In the genomic region with DNA sequence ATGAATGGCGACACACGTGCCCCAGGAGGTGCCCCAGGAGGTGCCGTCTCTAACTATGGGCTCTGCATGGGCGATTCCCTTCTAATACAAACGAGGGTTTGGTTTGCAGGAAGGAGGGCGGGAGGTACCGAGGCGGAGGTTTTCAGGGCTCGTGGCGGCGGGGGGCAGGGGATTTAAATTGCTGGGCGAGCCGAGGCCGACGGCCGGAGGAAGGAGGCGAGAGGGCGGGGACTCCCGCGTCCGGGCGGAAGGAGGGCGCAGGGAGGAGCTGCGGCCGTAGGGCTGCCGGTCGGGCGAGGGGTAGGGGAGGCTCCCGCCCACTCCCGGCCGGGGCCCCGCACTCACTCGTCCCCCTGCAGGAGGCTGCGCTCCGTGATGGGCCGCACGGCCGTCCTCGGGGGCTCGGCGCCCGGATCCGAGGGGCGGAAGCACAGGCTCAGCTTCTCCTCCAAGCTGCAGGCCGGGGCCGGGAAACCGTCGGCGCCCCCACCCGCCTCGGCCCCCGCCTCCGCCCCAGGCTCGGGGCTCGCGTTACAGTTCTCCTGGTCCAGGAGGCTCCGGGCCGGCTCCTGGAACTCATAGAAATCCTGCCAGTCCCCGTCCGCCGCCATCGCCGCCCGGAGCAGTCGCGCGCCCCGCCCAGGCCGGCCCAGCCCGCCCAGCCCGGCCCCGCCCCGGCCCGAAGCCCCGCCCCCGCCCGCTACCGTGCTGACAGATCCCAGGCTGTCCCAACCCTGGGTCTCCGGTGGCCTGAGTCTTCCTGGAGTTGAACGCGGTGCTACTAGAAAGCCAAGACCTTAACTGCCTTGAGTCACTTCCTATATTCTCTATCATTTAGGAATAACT, we compare ENCODE assay signal across 8 cellular contexts. TPM values are rescaled to one million over a fixed set of nuclear protein-coding genes. Genes with fewer than 3 reads are reported as not detected.
DNase-seq lines count a peak whose midpoint lies in the region; ATAC-seq and TF ChIP-seq lines count a peak whose summit lies in the region.

A gene with protein sequence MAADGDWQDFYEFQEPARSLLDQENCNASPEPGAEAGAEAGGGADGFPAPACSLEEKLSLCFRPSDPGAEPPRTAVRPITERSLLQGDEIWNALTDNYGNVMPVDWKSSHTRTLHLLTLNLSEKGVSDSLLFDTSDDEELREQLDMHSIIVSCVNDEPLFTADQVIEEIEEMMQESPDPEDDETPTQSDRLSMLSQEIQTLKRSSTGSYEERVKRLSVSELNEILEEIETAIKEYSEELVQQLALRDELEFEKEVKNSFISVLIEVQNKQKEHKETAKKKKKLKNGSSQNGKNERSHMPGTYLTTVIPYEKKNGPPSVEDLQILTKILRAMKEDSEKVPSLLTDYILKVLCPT (minus strand): TSS at position 637 of the 846 bp plus-strand sequence. CDS start 26 bp downstream, at position 611.

- DNase-seq in A673 (ENCODE audit: low spot score) (peak; percentile 80), NCI-H2171 treated with DMSO at 0.1 percent for 48 hours (lab: John Stamatoyannopoulos, UW) (peak; percentile 65), activated B cell treated with CpG ODN at 0.5 μM for 24 hours (peak; percentile 72), caudate nucleus (lab: John Stamatoyannopoulos, UW) (peak in 58 of 61 donors; percentile 7 to 83 (median 60)), immature natural killer cell (peak; percentile 66 to 75 (median 73))
- DNase-seq in stimulated activated CD4-positive, alpha-beta T cell treated with anti-CD3 and anti-CD28 coated beads, Interleukin-12 subunit alpha, Interleukin-12 subunit beta, amount 100 ng/mL, for 24 hours (ENCODE audit: low read depth in 2 of 2) = peak; percentile 48 to 68

- POLR2A ChIA-PET in A673 (lab: Charles Lee; ENCODE audit: low non-redundant PET) (no interaction called here), activated B cell treated with CpG ODN at 0.5 μM for 24 hours (lab: Charles Lee) (interaction anchor here (1.2 kb wide), 1 partner anchor 20 kb away, joined by 3 read pairs; no protein-coding TSS in a partner anchor)

- ATAC-seq in GM18520 (IDR thresholded peaks at IDR 0.05; ENCODE audit: unreplicated experiment) (peak; percentile 98), HG03045 (IDR thresholded peaks at IDR 0.05; ENCODE audit: unreplicated experiment) (peak; percentile 99), activated B cell treated with CpG ODN at 0.5 μM for 24 hours (ENCODE audit: low read depth) (peak; percentile 95)

- H3K9me3 Mint-ChIP-seq in activated B cell treated with CpG ODN at 0.5 μM for 24 hours (no peaks in the 10 kb centered on the region), immature natural killer cell (no peaks in the 10 kb centered on the region)

- peaks cover 28% of the 10 kb centered on the region for H3K4me1 Mint-ChIP-seq in activated B cell treated with CpG ODN at 0.5 μM for 24 hours
- H3K4me1 Mint-ChIP-seq in immature natural killer cell = peaks cover 30 to 45% of the 10 kb centered on the region in 2 donors

- peak within 1 kb of the TSS; percentile 77 for H3K27ac ChIP-seq in A673 (ENCODE audit: low read depth, low read length, poor library complexity, severe bottlenecking)
- H3K27ac ChIP-seq in caudate nucleus (ENCODE audit: low read depth, low read length) = peak within 1 kb of the TSS; percentile 58

- no TSS peak for BruUV-seq in A673 (replicated peaks; lab: Mats Ljungman, UMichigan)

- peak within 1 kb of the TSS; percentile 83 for H3K4me3 ChIP-seq in A673 (ENCODE audit: low read depth, low read length, poor library complexity, severe bottlenecking)

- H3K4me1 ChIP-seq in A673 (ENCODE audit: insufficient read depth, low read length, poor library complexity, severe bottlenecking) = peaks cover 7% of the 10 kb centered on the region

- TF ChIP-seq CTCF in A673 (conservative IDR thresholded peaks at IDR 0.05; ENCODE audit: low read depth, low read length) = no peak
- no peak for TF ChIP-seq CTCF in activated B cell treated with CpG ODN at 0.5 μM for 24 hours (IDR thresholded peaks at IDR 0.05)

- H3K27me3 ChIP-seq in A673 (replicated peaks; ENCODE audit: insufficient read depth, low read depth, low read length, poor library complexity) = no peaks in the 10 kb centered on the region

- CTCF ChIA-PET in A673 (lab: Charles Lee) = no interaction called here
- CTCF ChIA-PET in activated B cell treated with CpG ODN at 0.5 μM for 24 hours (lab: Charles Lee) = no interaction called here

- H3K27ac Mint-ChIP-seq in activated B cell treated with CpG ODN at 0.5 μM for 24 hours (peak within 1 kb of the TSS; percentile 85), immature natural killer cell (peak within 1 kb of the TSS; percentile 60 to 93 (median 85))

- H3K27me3 Mint-ChIP-seq in activated B cell treated with CpG ODN at 0.5 μM for 24 hours = no peaks in the 10 kb centered on the region
- H3K27me3 Mint-ChIP-seq in immature natural killer cell (ENCODE audit: low read depth in 3 of 3) = no peaks in the 10 kb centered on the region

- H3K9me3 ChIP-seq in A673 (ENCODE audit: low read depth, low read length, poor library complexity, severe bottlenecking) = no peaks in the 10 kb centered on the region

- H3K4me3 Mint-ChIP-seq in activated B cell treated with CpG ODN at 0.5 μM for 24 hours (peak within 1 kb of the TSS; percentile 95), immature natural killer cell (peak within 1 kb of the TSS; percentile 88 to 97 (median 93))

- peaks cover 8% of the 10 kb centered on the region for H3K36me3 Mint-ChIP-seq in activated B cell treated with CpG ODN at 0.5 μM for 24 hours (ENCODE audit: low read depth)
- H3K36me3 Mint-ChIP-seq in immature natural killer cell = peaks cover 0 to 4% (median 3%) of the 10 kb centered on the region in 3 donors

- no peaks in the 10 kb centered on the region for H3K36me3 ChIP-seq in A673 (ENCODE audit: insufficient read depth, low read length, poor library complexity, severe bottlenecking)

- intact Hi-C loops in A673 (cut with micrococcal nuclease; ENCODE audit: unreplicated experiment) = no loop called here
- intact Hi-C loops in activated B cell treated with CpG ODN at 0.5 μM for 24 hours (cut with micrococcal nuclease) = loop anchor here (5.0 kb wide), 1 partner anchor 370 kb away; the partner anchor contains the start of gene STRN

RNA-seq across cellular contexts. Expression of the gene that starts here (rescaled TPM):
- 57.5 and 62.9 TPM in 2 replicates for total RNA-seq in A673 (2021)
- 24.8 and 30.3 TPM in 2 replicates for total RNA-seq in activated B cell treated with CpG ODN at 0.5 μM for 24 hours
- 1 to 10 TPM; 2.5 to 6.8 (median 2.8) TPM for polyA plus RNA-seq in immature natural killer cell

Comparison
In these comparisons a context has a peak if more than half of its experiments do, and no peak if none do; other contexts are left out.
1. Peak in every context shown above with its lines: DNase-seq, ATAC-seq, H3K4me3 ChIP-seq and H3K27ac ChIP-seq.